In the genomic region with DNA sequence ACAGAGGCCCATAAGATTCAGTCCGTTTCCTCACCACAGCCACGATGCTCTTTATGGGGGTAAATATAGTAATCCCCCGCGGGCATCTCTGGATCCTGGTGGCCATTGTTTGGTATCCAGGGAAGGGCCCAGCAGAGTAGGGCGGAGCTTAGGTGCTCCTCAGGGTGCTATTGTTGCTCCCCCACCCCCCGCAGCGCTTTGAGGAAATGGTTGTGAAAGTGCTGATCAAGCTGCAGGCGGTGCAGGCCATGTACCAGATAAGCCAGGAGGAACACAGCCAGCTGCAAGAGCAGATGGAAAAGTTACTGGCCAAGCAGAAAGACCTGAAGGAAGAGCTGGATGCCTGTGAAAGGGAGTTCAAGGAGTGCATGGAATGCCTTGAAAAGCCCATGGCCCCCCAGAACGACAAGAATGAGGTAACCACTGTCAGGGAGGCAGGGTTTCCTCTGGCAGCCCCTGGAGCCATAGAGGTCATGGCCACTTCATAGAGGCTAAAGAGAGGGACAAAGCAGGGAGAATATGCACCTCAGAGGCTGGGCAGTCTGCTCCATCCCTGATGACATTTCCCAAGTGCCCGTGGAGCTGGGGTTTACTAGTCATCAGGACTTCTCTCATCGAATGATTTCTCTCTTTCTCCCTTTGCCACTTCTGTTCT, we compare ENCODE assay signal across 14 cellular contexts. TPM values are rescaled to one million over a fixed set of nuclear protein-coding genes. Genes with fewer than 3 reads are reported as not detected.
DNase-seq lines count a peak whose midpoint lies in the region; ATAC-seq, FAIRE-seq and TF ChIP-seq lines count a peak whose summit lies in the region.
"Had no signal": no experiment of that assay in that cellular context is flagged by ENCODE, and none has a peak within 500 bp of the region (broad histone marks: within the 10 kb centered on the region; RNA-seq: fewer than 3 reads in every experiment).

No MANE protein-coding gene starts in this region.

- H3K27ac ChIP-seq in HEK293 (ENCODE audit: extremely low read depth, low read depth, low read length), result no peak overlapping the region
- no peak overlapping the region for H3K27ac ChIP-seq in pancreas
- H3K27ac ChIP-seq: tibial artery had no signal

- no peak for TF ChIP-seq CTCF in HEK293 (tag by site-specific recombination; IDR thresholded peaks at IDR 0.05)
- TF ChIP-seq CTCF in choroid plexus epithelial cell (conservative IDR thresholded peaks at IDR 0.05; ENCODE audit: low read depth, low read length), result no peak
- no peak for TF ChIP-seq CTCF in pancreas (IDR thresholded peaks at IDR 0.05)
- no peak for TF ChIP-seq CTCF in omental fat pad (IDR thresholded peaks at IDR 0.05)

- DNase-seq in NCI-H510A (lab: John Stamatoyannopoulos, UW), result peak; percentile 25
- peak; percentile 66 for DNase-seq in choroid plexus epithelial cell (ENCODE audit: low read depth)
- DNase-seq in pancreas, result peak in 5 of 6 donors; percentile 46 to 63 (median 59)
- DNase-seq in activated CD8-positive, alpha-beta memory T cell treated with anti-CD3 and anti-CD28 coated beads, Interleukin-2, amount 50 U/mL, for 4 hours, result no peak
- DNase-seq in omental fat pad (ENCODE audit: low spot score), result no peak
- no peak for DNase-seq in stimulated activated naive CD8-positive, alpha-beta T cell treated with anti-CD3 and anti-CD28 coated beads, Interleukin-15, amount 100 ng/mL, for 72 hours
- DNase-seq: activated CD4-positive, alpha-beta memory T cell treated with anti-CD3 and anti-CD28 coated beads, Interleukin-2, amount 10 ng/mL, durations not matched to agents 7 days and 5 days; Caco-2; NCI-H2171 treated with DMSO at 0.1 percent for 48 hours had no signal

- peaks cover 0 to 22% of the 10 kb centered on the region in 2 experiments; a peak in 1 of 3 replicates for H3K36me3 ChIP-seq in HEK293 (ENCODE audit: control insufficient read depth in 2 of 2, insufficient read depth in 1 of 2, low read length in 2 of 2)
- H3K36me3 ChIP-seq in pancreas, result no peaks in the 10 kb centered on the region

- no peaks in the 10 kb centered on the region for H3K27me3 ChIP-seq in pancreas
- H3K27me3 ChIP-seq: tibial artery had no signal

- FAIRE-seq in pancreas (lab: Jason Lieb, UNC), result no peak

- H3K4me1 Mint-ChIP-seq in stimulated activated naive CD8-positive, alpha-beta T cell treated with anti-CD3 and anti-CD28 coated beads, Interleukin-15, amount 100 ng/mL, for 72 hours, result no peaks in the 10 kb centered on the region
- H3K4me1 Mint-ChIP-seq: activated CD4-positive, alpha-beta memory T cell treated with anti-CD3 and anti-CD28 coated beads, Interleukin-2, amount 10 ng/mL, durations not matched to agents 7 days and 5 days had no signal

- WGBS in pancreas, 2 donors, result 29 to 40% methylated on average over 11 of the region's 11 CpGs

- H3K9me3 ChIP-seq in HEK293 (ENCODE audit: control insufficient read depth, insufficient read depth, low read depth, low read length) (no peaks in the 10 kb centered on the region), pancreas (no peaks in the 10 kb centered on the region)
- H3K9me3 ChIP-seq: Caco-2, tibial artery had no signal

- CTCF ChIA-PET in HEK293 (lab: Yijun Ruan, JAX), result interaction anchor here (0.7 kb wide), 1 partner anchor 8 kb away, joined by 3 read pairs; no protein-coding TSS in a partner anchor

- intact Hi-C loops in pancreas (cut with DNase I), result no loop called here

- H3K4me1 ChIP-seq in HEK293 (ENCODE audit: control insufficient read depth, insufficient read depth, low read length) (no peaks in the 10 kb centered on the region), pancreas (peaks cover 0 to 3% (median 0%) of the 10 kb centered on the region in 3 donors)
- H3K4me1 ChIP-seq: Caco-2, tibial artery had no signal

- no peak overlapping the region for H3K27ac Mint-ChIP-seq in stimulated activated naive CD8-positive, alpha-beta T cell treated with anti-CD3 and anti-CD28 coated beads, Interleukin-15, amount 100 ng/mL, for 72 hours
- H3K27ac Mint-ChIP-seq: activated CD4-positive, alpha-beta memory T cell treated with anti-CD3 and anti-CD28 coated beads, Interleukin-2, amount 10 ng/mL, durations not matched to agents 7 days and 5 days had no signal

- ATAC-seq in pancreas (peak; percentile 84 to 95 (median 92)), omental fat pad (ENCODE audit: low FRiP score) (no peak), HG02642 (IDR thresholded peaks at IDR 0.05; ENCODE audit: poor library complexity, unreplicated experiment) (no peak)
- no peak for ATAC-seq in stimulated activated naive CD8-positive, alpha-beta T cell treated with anti-CD3 and anti-CD28 coated beads, Interleukin-15, amount 100 ng/mL, for 72 hours

- POLR2A ChIA-PET in HEK293 (lab: Yijun Ruan, JAX), result no interaction called here

- H3K4me3 Mint-ChIP-seq in stimulated activated naive CD8-positive, alpha-beta T cell treated with anti-CD3 and anti-CD28 coated beads, Interleukin-15, amount 100 ng/mL, for 72 hours, result no peak overlapping the region
- H3K4me3 Mint-ChIP-seq: activated CD4-positive, alpha-beta memory T cell treated with anti-CD3 and anti-CD28 coated beads, Interleukin-2, amount 10 ng/mL, durations not matched to agents 7 days and 5 days had no signal

- no peaks in the 10 kb centered on the region for H3K27me3 Mint-ChIP-seq in stimulated activated naive CD8-positive, alpha-beta T cell treated with anti-CD3 and anti-CD28 coated beads, Interleukin-15, amount 100 ng/mL, for 72 hours

- no peak overlapping the region for H3K4me3 ChIP-seq in HEK293 (ENCODE audit: low read depth, low read length)
- no peak overlapping the region for H3K4me3 ChIP-seq in choroid plexus epithelial cell (ENCODE audit: low read depth, low read length)
- no peak overlapping the region for H3K4me3 ChIP-seq in pancreas
- H3K4me3 ChIP-seq: tibial artery had no signal

- H3K9me3 Mint-ChIP-seq in stimulated activated naive CD8-positive, alpha-beta T cell treated with anti-CD3 and anti-CD28 coated beads, Interleukin-15, amount 100 ng/mL, for 72 hours, result no peaks in the 10 kb centered on the region
- H3K9me3 Mint-ChIP-seq: activated CD4-positive, alpha-beta memory T cell treated with anti-CD3 and anti-CD28 coated beads, Interleukin-2, amount 10 ng/mL, durations not matched to agents 7 days and 5 days had no signal

TF ChIP-seq in HEK293, 187 proteins besides CTCF, POLR2A, EP300 and RAD21:
- TF ChIP-seq GLIS1 (tag by site-specific recombination; IDR thresholded peaks at IDR 0.05) (peak; percentile 73), ZNF221 (tag by site-specific recombination; IDR thresholded peaks at IDR 0.05; ENCODE audit: borderline replicate concordance) (no peak), ZNF341 (tag by site-specific recombination; IDR thresholded peaks at IDR 0.05; ENCODE audit: low read depth) (peak; percentile 46; the same call in 1 of the 2 replicates), ZIC2 (tag by site-specific recombination; IDR thresholded peaks at IDR 0.05) (peak; percentile 91), ZNF639 (tag by site-specific recombination; IDR thresholded peaks at IDR 0.05) (no peak)

RNA-seq across cellular contexts. Expression of gene FLNC, which starts 17.6 kb away (rescaled TPM):
- total RNA-seq in pancreas (1 to 10 TPM in 3 of 6 donors, under 1 TPM in 3; 0.28 to 2.3 (median 1.0) TPM), omental fat pad (100 to 1,000 TPM in 1 of 4 donors, 10 to 100 TPM in 2, 1 to 10 TPM in 1; 7.7 to 140 (median 25.5) TPM)
- polyA plus RNA-seq in pancreas, result 1 to 10 TPM in 1 of 2 donors, under 1 TPM in 1; 0.82 to 2.1 TPM
- total RNA-seq: activated CD4-positive, alpha-beta memory T cell treated with anti-CD3 and anti-CD28 coated beads, Interleukin-2, amount 10 ng/mL, durations not matched to agents 7 days and 5 days had no signal

RNA-seq across cellular contexts. Expression of gene CCDC136, which starts 20.9 kb away (rescaled TPM):
- 1 to 10 TPM in 2 of 6 donors, under 1 TPM in 4; 0.66 to 2.4 (median 0.88) TPM for total RNA-seq in pancreas
- polyA plus RNA-seq in pancreas, result 1 to 10 TPM; 1.7 to 2.9 TPM
- total RNA-seq in omental fat pad, result 10 to 100 TPM in 1 of 4 donors, 1 to 10 TPM in 3; 1.7 to 27.9 (median 2.7) TPM

RNA-seq across cellular contexts. Expression of gene OPN1SW, which starts 37.0 kb away (rescaled TPM):
- total RNA-seq in pancreas (not detected), omental fat pad (not detected)
- not detected for polyA plus RNA-seq in pancreas
- total RNA-seq: activated CD4-positive, alpha-beta memory T cell treated with anti-CD3 and anti-CD28 coated beads, Interleukin-2, amount 10 ng/mL, durations not matched to agents 7 days and 5 days; Caco-2; HT1080; mononuclear cell had no signal

RNA-seq across cellular contexts. Expression of gene ATP6V1F, which starts 50.0 kb away (rescaled TPM):
- total RNA-seq in pancreas, result 10 to 100 TPM; 28.1 to 66.8 (median 37.7) TPM
- polyA plus RNA-seq in pancreas, result 10 to 100 TPM; 94.8 to 96.9 TPM
- total RNA-seq in omental fat pad, result 100 to 1,000 TPM in 3 of 4 donors, 10 to 100 TPM in 1; 86.7 to 186 (median 133) TPM

Comparison
In these comparisons a context has a peak if more than half of its experiments do, and no peak if none do; other contexts are left out.
1. DNase-seq: peak in NCI-H510A (single experiment), choroid plexus epithelial cell (single experiment) and pancreas (5 of 6); none in activated CD8-positive, alpha-beta memory T cell treated with anti-CD3 and anti-CD28 coated beads, Interleukin-2, amount 50 U/mL, for 4 hours (single experiment), omental fat pad (single experiment) and stimulated activated naive CD8-positive, alpha-beta T cell treated with anti-CD3 and anti-CD28 coated beads, Interleukin-15, amount 100 ng/mL, for 72 hours (0 of 2).
2. ATAC-seq: peak in pancreas (4 of 4); none in omental fat pad (single experiment), stimulated activated naive CD8-positive, alpha-beta T cell treated with anti-CD3 and anti-CD28 coated beads, Interleukin-15, amount 100 ng/mL, for 72 hours (single experiment) and HG02642 (single experiment).